Comparison of ENCODE assay signal across 8 cellular contexts in the genomic region with DNA sequence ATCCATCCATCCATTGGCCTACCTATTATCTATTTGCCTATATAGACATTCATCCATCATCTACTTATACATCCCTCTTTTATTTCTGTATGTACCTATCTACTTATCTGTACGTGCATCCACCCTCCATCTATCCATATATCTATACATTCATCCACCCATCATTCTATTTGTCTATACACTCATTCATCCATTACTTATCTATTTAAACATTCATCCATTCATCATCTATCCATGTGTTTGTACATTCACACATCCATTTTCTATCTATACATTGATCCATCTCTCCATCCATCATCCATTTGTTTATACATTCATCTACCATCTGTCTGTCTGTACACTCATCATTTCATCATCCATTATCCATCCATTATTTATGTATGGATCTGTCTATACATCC.
"Had no signal": no experiment of that assay in that cellular context is flagged by ENCODE, and none has a peak within 500 bp of the region (broad histone marks: within the 10 kb centered on the region; RNA-seq: fewer than 3 reads in every experiment).

No MANE protein-coding gene starts in this region.

- FAIRE-seq: G401.6, GM12878, GM12891, GM12892, GM18507, GM19239 had no signal

- DNase-seq: GDM1, GF-D8 had no signal

- ATAC-seq: GM12878 had no signal

- H3K4me3 ChIP-seq: GM12878 had no signal
